Comparison of ENCODE assay signal across 23 cellular contexts in genomic region chr2:203543898-203544328, GRCh38. TPM values are rescaled to one million over a fixed set of nuclear protein-coding genes. Genes with fewer than 3 reads are reported as not detected.
DNase-seq lines count a peak whose midpoint lies in the region; ATAC-seq, FAIRE-seq and TF ChIP-seq lines count a peak whose summit lies in the region.
"Had no signal": no experiment of that assay in that cellular context is flagged by ENCODE, and none has a peak within 500 bp of the region (broad histone marks: within the 10 kb centered on the region; RNA-seq: fewer than 3 reads in every experiment).

No MANE protein-coding gene starts in this region.

- POLR2A ChIA-PET in A549 (lab: Yijun Ruan, JAX), result interaction anchor here (0.7 kb wide), 1 partner anchor 48 kb away, joined by 3 read pairs; no protein-coding TSS in a partner anchor

- 14% methylated on average over 8 of the region's 8 CpGs for WGBS in A549 (ENCODE audit: missing lambda C conversion rate)
- WGBS in liver, result 40% methylated on average over 8 of the region's 8 CpGs
- WGBS in tibial nerve, 2 donors, result 92 to 93% methylated on average over 8 of the region's 8 CpGs
- 87% methylated on average over 8 of the region's 8 CpGs for WGBS in mammary epithelial cell (ENCODE audit: low coverage, missing lambda C conversion rate)

- H3K9me3 ChIP-seq in A549 (no peaks in the 10 kb centered on the region), liver (ENCODE audit: control insufficient read depth in 4 of 4, low read length in 3 of 4) (no peaks in the 10 kb centered on the region), tibial nerve (no peaks in the 10 kb centered on the region), mammary epithelial cell (replicated peaks; ENCODE audit: insufficient read depth, low read length) (no peaks in the 10 kb centered on the region)
- H3K9me3 ChIP-seq: HAP-1 had no signal

- BruUV-seq in mammary epithelial cell (replicated peaks; lab: Mats Ljungman, UMichigan), result no TSS peak

- peak; percentile 75 to 80; a peak in 5 of 6 replicates for ATAC-seq in A549
- ATAC-seq: SK-N-SH treated with all-trans-retinoic acid at 6 μM for 48 hours had no signal

- H3K27me3 ChIP-seq in bronchial epithelial cell (ENCODE audit: control insufficient read depth, insufficient read depth, low read length), result no peaks in the 10 kb centered on the region
- no peaks in the 10 kb centered on the region for H3K27me3 ChIP-seq in liver (ENCODE audit: control insufficient read depth in 4 of 4, insufficient read depth in 4 of 4, low read length in 3 of 4)
- H3K27me3 ChIP-seq in tibial nerve, result no peaks in the 10 kb centered on the region
- no peaks in the 10 kb centered on the region for H3K27me3 ChIP-seq in mammary epithelial cell (ENCODE audit: insufficient read depth, low read length)

- no peak overlapping the region for H2AFZ ChIP-seq in mammary epithelial cell (ENCODE audit: low read depth, low read length)

- H3K4me1 ChIP-seq in A549 (peaks cover 20% of the 10 kb centered on the region), liver (ENCODE audit: control insufficient read depth in 4 of 4, insufficient read depth in 4 of 4, low read length in 3 of 4) (peaks cover 2 to 21% (median 19%) of the 10 kb centered on the region in 4 donors), tibial nerve (no peaks in the 10 kb centered on the region), mammary epithelial cell (ENCODE audit: insufficient read depth, low read length) (no peaks in the 10 kb centered on the region)
- H3K4me1 ChIP-seq: HAP-1 had no signal

- in situ Hi-C loops in mammary epithelial cell (cut with MboI; ENCODE audit: low sequenced_read_pairs in 2 of 2), result no loop called here

- no peaks in the 10 kb centered on the region for H4K20me1 ChIP-seq in mammary epithelial cell (ENCODE audit: insufficient read depth, low read length)

- CTCF ChIA-PET in A549 (lab: Yijun Ruan, JAX), result no interaction called here
- CTCF ChIA-PET in mammary epithelial cell (lab: Charles Lee; ENCODE audit: low non-redundant PET), result no interaction called here

- H3K4me3 ChIP-seq in A549 (no peak overlapping the region), bronchial epithelial cell (ENCODE audit: low read depth, low read length) (no peak overlapping the region), liver (ENCODE audit: low read depth in 1 of 3, low read length in 3 of 3) (no peak overlapping the region), tibial nerve (no peak overlapping the region), mammary epithelial cell (replicated peaks in 1 of 3; ENCODE audit: insufficient read depth in 1 of 3, low read depth in 2 of 3, low read length in 3 of 3) (no peak overlapping the region)
- H3K4me3 ChIP-seq: HAP-1 had no signal

- FAIRE-seq in A549 (lab: Jason Lieb, UNC) (no peak), bronchial epithelial cell (lab: Jason Lieb, UNC) (no peak)
- FAIRE-seq: G401.6 had no signal

- TF ChIP-seq RAD21 in A549 (conservative IDR thresholded peaks at IDR 0.05 in 1 of 2, IDR thresholded peaks at IDR 0.05 in 1 of 2), result no peak
- TF ChIP-seq RAD21 in liver (IDR thresholded peaks at IDR 0.05), result peak; percentile 20 to 32

- no peaks in the 10 kb centered on the region for H3K79me2 ChIP-seq in mammary epithelial cell (ENCODE audit: insufficient read depth, low read length)

- TF ChIP-seq EP300 in A549 (IDR thresholded peaks at IDR 0.05) (peak; percentile 32 to 49; a peak in 2 of 5 replicates), tibial nerve (IDR thresholded peaks at IDR 0.05) (no peak)

- H3K4me2 ChIP-seq in A549, result peak overlapping the region; percentile 66
- no peak overlapping the region for H3K4me2 ChIP-seq in mammary epithelial cell (ENCODE audit: insufficient read depth, low read depth, low read length)

- peak overlapping the region; percentile 56 to 63; a peak in 5 of 6 replicates for H3K27ac ChIP-seq in A549
- peak overlapping the region; percentile 60 to 86 for H3K27ac ChIP-seq in liver (ENCODE audit: low read depth in 1 of 2, low read length in 2 of 2)
- H3K27ac ChIP-seq in tibial nerve, result no peak overlapping the region
- no peak overlapping the region for H3K27ac ChIP-seq in mammary epithelial cell (ENCODE audit: insufficient read depth, low read depth, low read length)
- H3K27ac ChIP-seq: HL-60 had no signal

- TF ChIP-seq CTCF in A549 (IDR thresholded peaks at IDR 0.05) (no peak), bronchial epithelial cell (IDR thresholded peaks at IDR 0.05; ENCODE audit: insufficient read depth, low read length, severe bottlenecking) (no peak), liver (IDR thresholded peaks at IDR 0.05; ENCODE audit: low read depth, low read length, missing input control) (no peak), tibial nerve (IDR thresholded peaks at IDR 0.05) (no peak), mammary epithelial cell (conservative IDR thresholded peaks at IDR 0.05 in 1 of 2, IDR thresholded peaks at IDR 0.05 in 1 of 2; ENCODE audit: extremely low read depth in 1 of 2, insufficient read depth in 1 of 2, low read depth in 1 of 2, low read length in 2 of 2) (no peak)

- H3K9ac ChIP-seq in liver (ENCODE audit: low read depth in 1 of 2, low read length in 2 of 2), result no peak overlapping the region
- H3K9ac ChIP-seq in mammary epithelial cell (ENCODE audit: insufficient read depth, low read length), result no peak overlapping the region

- DNase-seq in A549 (ENCODE audit: low read depth in 1 of 2, low spot score in 1 of 2), result peak in 1 of 2 experiments; percentile 67
- DNase-seq in NCI-H146 (lab: John Stamatoyannopoulos, UW), result peak; percentile 42
- peak; percentile 66 for DNase-seq in bronchial epithelial cell (ENCODE audit: low read depth)
- no peak for DNase-seq in NCI-H1092 treated with DMSO at 0.1 percent for 48 hours (lab: John Stamatoyannopoulos, UW)
- no peak for DNase-seq in tibial nerve (ENCODE audit: low spot score in 2 of 2)
- no peak for DNase-seq in mammary epithelial cell
- DNase-seq in DMS79 (lab: John Stamatoyannopoulos, UW), result no peak
- DNase-seq: CD8-positive, alpha-beta memory T cell; Karpas-422; NCI-H1436; NCI-H2081; NCI-H2171 treated with DMSO at 0.1 percent for 48 hours; NCI-H446 treated with DMSO at 0.1 percent for 48 hours; NCI-H82; OCI-M1; RPMI8226; SIG-M5 had no signal

- dilution Hi-C loops in mammary epithelial cell (cut with HindIII; ENCODE audit: low sequenced_read_pairs), result no loop called here

- TF ChIP-seq POLR2A in A549 (IDR thresholded peaks at IDR 0.05; ENCODE audit: low read length) (no peak), tibial nerve (IDR thresholded peaks at IDR 0.05) (no peak)

- intact Hi-C loops in mammary epithelial cell (cut with micrococcal nuclease), result no loop called here

- H3K36me3 ChIP-seq in bronchial epithelial cell (ENCODE audit: control insufficient read depth, insufficient read depth, low read length) (no peaks in the 10 kb centered on the region), liver (ENCODE audit: control insufficient read depth in 4 of 4, insufficient read depth in 3 of 4, low read depth in 1 of 4, low read length in 3 of 4) (no peaks in the 10 kb centered on the region), tibial nerve (no peaks in the 10 kb centered on the region), mammary epithelial cell (ENCODE audit: insufficient read depth, low read length) (no peaks in the 10 kb centered on the region)
- H3K36me3 ChIP-seq: HAP-1 had no signal

TF ChIP-seq in A549, 52 proteins besides CTCF, POLR2A, EP300 and RAD21 (continues in another document):
- TF ChIP-seq CEBPB (IDR thresholded peaks at IDR 0.05) (peak; percentile 77 to 79), TP53 (CRISPR knock-in tag; IDR thresholded peaks at IDR 0.05) (no peak), GATA3 (IDR thresholded peaks at IDR 0.05; ENCODE audit: borderline replicate concordance) (peak; percentile 69; the same call in 1 of the 2 replicates), E2F6 (IDR thresholded peaks at IDR 0.05; ENCODE audit: borderline replicate concordance, low read depth) (no peak)

TF ChIP-seq in liver, 16 proteins besides CTCF, POLR2A, EP300 and RAD21 (continues in another document):
- peak; percentile 92 for TF ChIP-seq FOXA2 (IDR thresholded peaks at IDR 0.05)
- peak; percentile 74 for TF ChIP-seq FOXA1 (IDR thresholded peaks at IDR 0.05)
- TF ChIP-seq SP1 (IDR thresholded peaks at IDR 0.05), result peak; percentile 68
- TF ChIP-seq TAF1 (conservative IDR thresholded peaks at IDR 0.05), result no peak
- no peak for TF ChIP-seq GABPA (IDR thresholded peaks at IDR 0.05 in 1 of 2, conservative IDR thresholded peaks at IDR 0.05 in 1 of 2)
- peak in 1 of 2 donors; percentile 39 for TF ChIP-seq EGR1 (IDR thresholded peaks at IDR 0.05; ENCODE audit: low read depth in 2 of 2)

RNA-seq across cellular contexts. Expression of gene RAPH1, which starts 8.8 kb away (rescaled TPM):
- 7.3 and 11.6 TPM in 2 replicates for polyA plus RNA-seq in A549 (2011; rRNA removed)
- 2.4 and 2.6 TPM in 2 replicates for polyA plus RNA-seq in A549 (2012; cell fraction: cytosol; rRNA removed)
- 2.3 and 2.6 TPM in 2 replicates for polyA plus RNA-seq in A549 (2012; cell fraction: nucleus; rRNA removed)
- 5.5 to 6.9 TPM (median 6.3 TPM) in 3 replicates for polyA plus RNA-seq in A549 (2017; fragmentation: RNase III; extraction: RNeasy Plus Mini Kit Qiagen cat#74134 plus additional on column Dnase treatment)
- 17.1 and 17.2 TPM in 2 replicates for polyA minus RNA-seq in A549 (2011; rRNA and poly(A)+ RNA removed)
- total RNA-seq in bronchial epithelial cell, result 15.3 and 19.5 TPM in 2 replicates
- 10 to 100 TPM; 22.6 to 83.1 TPM for total RNA-seq in liver
- 10 to 100 TPM in 1 of 2 donors, 1 to 10 TPM in 1; 7.0 to 16.2 TPM for polyA plus RNA-seq in liver
- 10 to 100 TPM; 35.4 to 60.0 (median 44.4) TPM for total RNA-seq in tibial nerve
- total RNA-seq in mammary epithelial cell, result 10 to 100 TPM; 12.5 to 42.2 TPM
- polyA plus RNA-seq in mammary epithelial cell, result 6.1 TPM
- 51.5 TPM for polyA minus RNA-seq in mammary epithelial cell
- polyA plus RNA-seq: CD8-positive, alpha-beta memory T cell; IgD-negative memory B cell had no signal

Comparison
In these comparisons a context has a peak if more than half of its experiments do, and no peak if none do; other contexts are left out.
1. DNase-seq: peak in NCI-H146 (single experiment) and bronchial epithelial cell (single experiment); none in NCI-H1092 treated with DMSO at 0.1 percent for 48 hours (single experiment), tibial nerve (0 of 2), mammary epithelial cell (single experiment) and DMS79 (single experiment).
2. H3K27ac ChIP-seq: peak in A549 (2 of 2) and liver (2 of 2); none in tibial nerve (0 of 4) and mammary epithelial cell (single experiment).